In genomic region chr19:42059196-42059595, GRCh38 we compare ENCODE assay signal across 40 cellular contexts.
"Had no signal": no experiment of that assay in that cellular context is flagged by ENCODE, and none has a peak within 500 bp of the region (broad histone marks: within the 10 kb centered on the region; RNA-seq: fewer than 3 reads in every experiment).

No MANE protein-coding gene starts in this region.

- H3K27ac ChIP-seq: adrenal gland, ascending aorta, body of pancreas, brain microvascular endothelial cell, breast epithelium, cardiac muscle cell had no signal

- H3K27me3 ChIP-seq: adrenal gland, ascending aorta, body of pancreas, brain microvascular endothelial cell, breast epithelium, cardiac muscle cell had no signal

- H3K36me3 ChIP-seq: adrenal gland, brain microvascular endothelial cell, breast epithelium, cardiac muscle cell had no signal

- H3K4me1 ChIP-seq: adrenal gland, ascending aorta, body of pancreas, breast epithelium had no signal

- H3K27ac Mint-ChIP-seq: activated naive CD4-positive, alpha-beta T cell treated with anti-CD3 and anti-CD28 coated beads for 36 hours; activated naive CD4-positive, alpha-beta T cell treated with anti-CD3 and anti-CD28 coated beads, Interleukin-2, amount 10 ng/mL, durations not matched to agents 7 days and 5 days; activated naive CD4-positive, alpha-beta T cell treated with anti-CD3 and anti-CD28 coated beads, Interleukin-2, amount 50 U/mL, for 24 hours; activated naive CD4-positive, alpha-beta T cell treated with anti-CD3 and anti-CD28 coated beads, Interleukin-2, amount 50 U/mL, for 72 hours; activated naive CD8-positive, alpha-beta T cell; activated naive CD8-positive, alpha-beta T cell treated with anti-CD3 and anti-CD28 coated beads for 36 hours; activated naive CD8-positive, alpha-beta T cell treated with anti-CD3 and anti-CD28 coated beads, Interleukin-2, amount 50 U/mL, for 24 hours; activated T-cell treated with anti-CD3 and anti-CD28 coated beads, Interleukin-2, amount 50 U/mL, for 24 hours; activated T-cell treated with anti-CD3 and anti-CD28 coated beads, Interleukin-2, amount 50 U/mL, for 72 hours; activated T-helper 1 cell treated with anti-CD3 and anti-CD28 coated beads, Interleukin-12 subunit alpha, Interleukin-12 subunit beta, Interleukin-2, Interleukin-4 antibody, amounts not matched to agents 30 ng/mL and 10 ng/mL and 1 ng/mL, durations not matched to agents 14 hours and 24 hours and 36 hours; activated T-helper 17 cell treated with anti-CD3 and anti-CD28 coated beads, Interleukin-2, amount 50 U/mL, for 72 hours; activated T-helper 2 cell treated with anti-CD3 and anti-CD28 coated beads, Interferon-gamma antibody, Interleukin-2, Interleukin-4, amounts not matched to agents 10 μg/mL and 5 μg/mL and 100 μg/mL, durations not matched to agents 14 hours and 24 hours and 36 hours had no signal

- H3K4me3 ChIP-seq: adrenal gland, ascending aorta, body of pancreas, breast epithelium, cardiac muscle cell had no signal

- H3K27me3 Mint-ChIP-seq: activated naive CD4-positive, alpha-beta T cell treated with anti-CD3 and anti-CD28 coated beads, Interleukin-2, amount 50 U/mL, for 24 hours; activated naive CD8-positive, alpha-beta T cell treated with anti-CD3 and anti-CD28 coated beads for 36 hours; activated T-helper 17 cell treated with anti-CD3 and anti-CD28 coated beads, Interleukin-2, amount 50 U/mL, for 72 hours had no signal

- H3K36me3 Mint-ChIP-seq: activated naive CD4-positive, alpha-beta T cell treated with anti-CD3 and anti-CD28 coated beads, Interleukin-2, amount 10 ng/mL, durations not matched to agents 7 days and 5 days; activated naive CD4-positive, alpha-beta T cell treated with anti-CD3 and anti-CD28 coated beads, Interleukin-2, amount 50 U/mL, for 24 hours; activated naive CD4-positive, alpha-beta T cell treated with anti-CD3 and anti-CD28 coated beads, Interleukin-2, amount 50 U/mL, for 72 hours; activated naive CD8-positive, alpha-beta T cell treated with anti-CD3 and anti-CD28 coated beads for 36 hours; activated naive CD8-positive, alpha-beta T cell treated with anti-CD3 and anti-CD28 coated beads, Interleukin-2, amount 10 ng/mL, durations not matched to agents 7 days and 5 days had no signal

- H3K4me1 Mint-ChIP-seq: activated naive CD4-positive, alpha-beta T cell treated with anti-CD3 and anti-CD28 coated beads, Interleukin-2, amount 10 ng/mL, durations not matched to agents 7 days and 5 days; activated naive CD4-positive, alpha-beta T cell treated with anti-CD3 and anti-CD28 coated beads, Interleukin-2, amount 50 U/mL, for 24 hours; activated naive CD8-positive, alpha-beta T cell treated with anti-CD3 and anti-CD28 coated beads for 36 hours; activated naive CD8-positive, alpha-beta T cell treated with anti-CD3 and anti-CD28 coated beads, Interleukin-2, amount 10 ng/mL, durations not matched to agents 7 days and 5 days; activated naive CD8-positive, alpha-beta T cell treated with anti-CD3 and anti-CD28 coated beads, Interleukin-2, amount 50 U/mL, for 24 hours; activated T-helper 17 cell treated with anti-CD3 and anti-CD28 coated beads, Interleukin-2, amount 50 U/mL, for 72 hours; brain; central memory CD8-positive, alpha-beta T cell had no signal

- H3K9me3 ChIP-seq: adrenal gland, ascending aorta, body of pancreas, breast epithelium had no signal

- DNase-seq: activated effector memory CD4-positive, alpha-beta T cell treated with anti-CD3 and anti-CD28 coated beads, Interleukin-2, amount 50 U/mL, for 16 hours; activated effector memory CD4-positive, alpha-beta T cell treated with Interleukin-2 at 50 U/mL for 16 hours; activated gamma-delta T cell; activated gamma-delta T cell treated with Interleukin-2 at 50 U/mL for 16 hours; activated naive CD4-positive, alpha-beta T cell; activated naive CD4-positive, alpha-beta T cell treated with anti-CD3 and anti-CD28 coated beads for 36 hours; activated naive CD4-positive, alpha-beta T cell treated with anti-CD3 and anti-CD28 coated beads, Interleukin-2, amount 10 ng/mL, durations not matched to agents 7 days and 5 days; activated naive CD4-positive, alpha-beta T cell treated with anti-CD3 and anti-CD28 coated beads, Interleukin-2, amount 50 U/mL, for 16 hours; activated naive CD4-positive, alpha-beta T cell treated with Interleukin-2 at 50 U/mL for 16 hours; activated naive CD8-positive, alpha-beta T cell treated with anti-CD3 and anti-CD28 coated beads for 36 hours; activated naive CD8-positive, alpha-beta T cell treated with anti-CD3 and anti-CD28 coated beads, Interleukin-2, amount 10 ng/mL, durations not matched to agents 7 days and 5 days; activated naive CD8-positive, alpha-beta T cell treated with anti-CD3 and anti-CD28 coated beads, Interleukin-2, amount 50 U/mL, for 24 hours; activated T-cell treated with anti-CD3 and anti-CD28 coated beads, Interleukin-2, amount 50 U/mL, for 1 hour; activated T-cell treated with anti-CD3 and anti-CD28 coated beads, Interleukin-2, amount 50 U/mL, for 24 hours; activated T-cell treated with anti-CD3 and anti-CD28 coated beads, Interleukin-2, amount 50 U/mL, for 4 hours; activated T-cell treated with anti-CD3 and anti-CD28 coated beads, Interleukin-2, amount 50 U/mL, for 48 hours; activated T-cell treated with anti-CD3 and anti-CD28 coated beads, Interleukin-2, amount 50 U/mL, for 72 hours; adrenal gland; amniotic stem cell; amygdala; anterior cingulate cortex; aorta; body of pancreas; brain microvascular endothelial cell; caudate nucleus; central memory CD4-positive, alpha-beta T cell; cerebellar nuclear complex had no signal

- H3K4me3 Mint-ChIP-seq: activated naive CD4-positive, alpha-beta T cell treated with anti-CD3 and anti-CD28 coated beads for 36 hours; activated naive CD4-positive, alpha-beta T cell treated with anti-CD3 and anti-CD28 coated beads, Interleukin-2, amount 10 ng/mL, durations not matched to agents 7 days and 5 days; activated naive CD4-positive, alpha-beta T cell treated with anti-CD3 and anti-CD28 coated beads, Interleukin-2, amount 50 U/mL, for 24 hours; activated naive CD8-positive, alpha-beta T cell; activated naive CD8-positive, alpha-beta T cell treated with anti-CD3 and anti-CD28 coated beads for 36 hours; activated naive CD8-positive, alpha-beta T cell treated with anti-CD3 and anti-CD28 coated beads, Interleukin-2, amount 10 ng/mL, durations not matched to agents 7 days and 5 days; activated naive CD8-positive, alpha-beta T cell treated with anti-CD3 and anti-CD28 coated beads, Interleukin-2, amount 50 U/mL, for 24 hours; activated T-cell treated with anti-CD3 and anti-CD28 coated beads, Interleukin-2, amount 50 U/mL, for 24 hours; activated T-cell treated with anti-CD3 and anti-CD28 coated beads, Interleukin-2, amount 50 U/mL, for 4 hours; activated T-cell treated with anti-CD3 and anti-CD28 coated beads, Interleukin-2, amount 50 U/mL, for 72 hours; activated T-helper 1 cell treated with anti-CD3 and anti-CD28 coated beads, Interleukin-12 subunit alpha, Interleukin-12 subunit beta, Interleukin-2, Interleukin-4 antibody, amounts not matched to agents 30 ng/mL and 10 ng/mL and 1 ng/mL, durations not matched to agents 14 hours and 24 hours and 36 hours; activated T-helper 17 cell treated with anti-CD3 and anti-CD28 coated beads, Interleukin-2, amount 50 U/mL, for 72 hours; brain; central memory CD8-positive, alpha-beta T cell had no signal

- FAIRE-seq: astrocyte, bronchial epithelial cell had no signal

- H3K9me3 Mint-ChIP-seq: activated naive CD4-positive, alpha-beta T cell treated with anti-CD3 and anti-CD28 coated beads for 36 hours; activated naive CD4-positive, alpha-beta T cell treated with anti-CD3 and anti-CD28 coated beads, Interleukin-2, amount 10 ng/mL, durations not matched to agents 7 days and 5 days; activated naive CD4-positive, alpha-beta T cell treated with anti-CD3 and anti-CD28 coated beads, Interleukin-2, amount 50 U/mL, for 24 hours; activated naive CD4-positive, alpha-beta T cell treated with anti-CD3 and anti-CD28 coated beads, Interleukin-2, amount 50 U/mL, for 72 hours; activated naive CD8-positive, alpha-beta T cell treated with anti-CD3 and anti-CD28 coated beads for 36 hours; activated naive CD8-positive, alpha-beta T cell treated with anti-CD3 and anti-CD28 coated beads, Interleukin-2, amount 10 ng/mL, durations not matched to agents 7 days and 5 days; activated naive CD8-positive, alpha-beta T cell treated with anti-CD3 and anti-CD28 coated beads, Interleukin-2, amount 50 U/mL, for 24 hours; activated T-cell treated with anti-CD3 and anti-CD28 coated beads, Interleukin-2, amount 50 U/mL, for 24 hours; activated T-cell treated with anti-CD3 and anti-CD28 coated beads, Interleukin-2, amount 50 U/mL, for 4 hours; activated T-cell treated with anti-CD3 and anti-CD28 coated beads, Interleukin-2, amount 50 U/mL, for 72 hours; activated T-helper 1 cell treated with anti-CD3 and anti-CD28 coated beads, Interleukin-12 subunit alpha, Interleukin-12 subunit beta, Interleukin-2, Interleukin-4 antibody, amounts not matched to agents 30 ng/mL and 10 ng/mL and 1 ng/mL, durations not matched to agents 14 hours and 24 hours and 36 hours; activated T-helper 17 cell treated with anti-CD3 and anti-CD28 coated beads, Interleukin-2, amount 50 U/mL, for 72 hours; activated T-helper 2 cell treated with anti-CD3 and anti-CD28 coated beads, Interferon-gamma antibody, Interleukin-2, Interleukin-4, amounts not matched to agents 10 μg/mL and 5 μg/mL and 100 μg/mL, durations not matched to agents 14 hours and 24 hours and 36 hours; brain; central memory CD8-positive, alpha-beta T cell had no signal
